11 cellular contexts compared by ENCODE assay signal in the genomic region with DNA sequence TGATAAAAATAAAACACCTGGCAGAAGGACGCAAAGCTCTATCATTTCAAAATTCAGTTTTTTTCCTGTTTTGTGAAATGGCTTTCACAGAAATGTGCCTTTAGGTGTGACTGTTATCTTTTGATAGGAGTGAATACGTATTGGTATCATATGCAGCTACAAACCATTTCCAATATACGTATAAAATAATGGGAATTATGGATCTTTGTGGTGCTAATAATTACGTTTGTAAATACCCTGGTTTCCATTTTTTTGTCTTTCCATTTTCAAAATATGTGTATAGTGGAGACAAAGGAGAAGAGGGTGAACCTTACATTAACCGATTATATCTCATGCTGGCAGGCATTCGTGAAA.
"Had no signal": no experiment of that assay in that cellular context is flagged by ENCODE, and none has a peak within 500 bp of the region (broad histone marks: within the 10 kb centered on the region; RNA-seq: fewer than 3 reads in every experiment).

No MANE protein-coding gene starts in this region.

- H3K4me1 Mint-ChIP-seq: activated naive CD4-positive, alpha-beta T cell treated with anti-CD3 and anti-CD28 coated beads, Interleukin-2, amount 50 U/mL, for 24 hours; stimulated activated memory B cell treated with anti-CD40 and anti-IgM and Interleukin-4, amounts not matched to agents 10 μg/mL and 1 μg/mL and 100 μg/mL, for 72 hours had no signal

- H3K9me3 ChIP-seq: spleen had no signal

- H3K27ac Mint-ChIP-seq: activated naive CD4-positive, alpha-beta T cell treated with anti-CD3 and anti-CD28 coated beads, Interleukin-2, amount 50 U/mL, for 24 hours; activated T-cell treated with anti-CD3 and anti-CD28 coated beads, Interleukin-2, amount 50 U/mL, for 72 hours; stimulated activated memory B cell treated with anti-CD40 and anti-IgM and Interleukin-4, amounts not matched to agents 10 μg/mL and 1 μg/mL and 100 μg/mL, for 72 hours; T-helper 1 cell treated with Interleukin-12 subunit alpha and Interleukin-12 subunit beta and Interleukin-4 antibody, amounts not matched to agents 30 μg/mL and 1 μg/mL, for 36 hours had no signal

- H3K9me3 Mint-ChIP-seq: activated naive CD4-positive, alpha-beta T cell treated with anti-CD3 and anti-CD28 coated beads, Interleukin-2, amount 50 U/mL, for 24 hours; activated T-cell treated with anti-CD3 and anti-CD28 coated beads, Interleukin-2, amount 50 U/mL, for 72 hours; mesothelial cell of epicardium; nephron; stimulated activated memory B cell treated with anti-CD40 and anti-IgM and Interleukin-4, amounts not matched to agents 10 μg/mL and 1 μg/mL and 100 μg/mL, for 72 hours; T-helper 1 cell treated with Interleukin-12 subunit alpha and Interleukin-12 subunit beta and Interleukin-4 antibody, amounts not matched to agents 30 μg/mL and 1 μg/mL, for 36 hours had no signal

- DNase-seq: activated gamma-delta T cell, spleen had no signal

- H3K4me3 Mint-ChIP-seq: activated naive CD4-positive, alpha-beta T cell treated with anti-CD3 and anti-CD28 coated beads, Interleukin-2, amount 50 U/mL, for 24 hours; activated T-cell treated with anti-CD3 and anti-CD28 coated beads, Interleukin-2, amount 50 U/mL, for 72 hours; mesothelial cell of epicardium; stimulated activated memory B cell treated with anti-CD40 and anti-IgM and Interleukin-4, amounts not matched to agents 10 μg/mL and 1 μg/mL and 100 μg/mL, for 72 hours; T-helper 1 cell treated with Interleukin-12 subunit alpha and Interleukin-12 subunit beta and Interleukin-4 antibody, amounts not matched to agents 30 μg/mL and 1 μg/mL, for 36 hours had no signal

- H3K36me3 ChIP-seq: cardiac muscle cell, spleen had no signal

- H3K4me3 ChIP-seq: cardiac muscle cell, lung, spleen had no signal

- H3K27me3 ChIP-seq: spleen had no signal

- H3K27ac ChIP-seq: cardiac muscle cell, epithelial cell of prostate, spleen had no signal

- H3K27me3 Mint-ChIP-seq: activated naive CD4-positive, alpha-beta T cell treated with anti-CD3 and anti-CD28 coated beads, Interleukin-2, amount 50 U/mL, for 24 hours; stimulated activated memory B cell treated with anti-CD40 and anti-IgM and Interleukin-4, amounts not matched to agents 10 μg/mL and 1 μg/mL and 100 μg/mL, for 72 hours had no signal
